In the genomic region with DNA sequence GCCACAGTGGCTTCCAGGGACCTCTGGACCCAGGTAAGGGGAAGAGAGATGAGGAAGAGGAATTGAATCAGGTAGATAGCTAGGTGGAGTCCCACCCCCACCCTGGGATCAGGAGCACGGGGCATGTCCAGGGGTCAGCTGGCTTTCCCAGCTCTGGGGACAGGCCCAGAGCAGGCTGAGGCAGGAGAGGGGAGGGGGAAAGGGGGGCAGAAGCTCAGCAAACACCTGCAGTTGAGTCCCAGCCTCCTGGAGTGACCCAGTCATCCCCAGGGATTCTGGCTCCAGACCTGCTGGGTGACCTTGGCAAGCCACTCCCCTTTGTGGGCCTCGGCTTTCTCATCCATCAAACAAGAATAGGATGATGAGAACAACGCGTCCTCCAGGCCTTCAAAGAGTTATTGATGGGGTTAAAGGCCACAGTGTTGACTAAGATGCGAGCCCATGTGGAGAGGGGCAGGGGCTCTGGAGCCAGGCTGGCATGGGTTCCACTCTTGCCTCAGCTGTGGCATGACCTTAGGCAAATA, we compare ENCODE assay signal across 1 cellular context.
TF ChIP-seq lines count a peak whose summit lies in the region.

No MANE protein-coding gene starts in this region.

TF ChIP-seq in liver, 16 proteins besides CTCF, POLR2A, EP300 and RAD21 (continued from another document):
- TF ChIP-seq EGR1 (IDR thresholded peaks at IDR 0.05; ENCODE audit: low read depth in 2 of 2) = peak; percentile 14 to 44
TF ChIP-seq in liver: peak in this region for 14.
